Comparison of ENCODE assay signal across 1 cellular context in the genomic region with DNA sequence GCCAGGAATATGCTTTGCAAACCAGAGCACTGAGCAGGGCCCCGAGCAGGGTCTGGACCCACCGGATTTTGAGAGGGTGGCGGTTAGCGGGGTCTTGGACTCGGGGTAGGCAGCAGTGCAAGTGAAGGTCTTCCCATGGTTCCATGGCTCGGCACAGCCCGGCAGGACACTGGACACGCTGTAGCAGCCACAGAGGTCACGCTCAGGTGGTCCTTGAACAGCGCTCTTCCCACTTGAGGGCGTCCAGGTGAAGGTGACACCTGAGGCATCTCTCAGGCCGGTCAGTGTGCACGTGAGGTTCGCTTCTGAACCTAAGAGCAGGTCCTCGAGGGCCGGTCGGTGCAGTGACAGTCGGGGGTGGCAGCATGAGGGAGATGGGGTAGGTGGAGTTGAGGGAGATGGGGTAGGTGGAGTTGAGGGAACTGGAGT.
A peak's percentile ranks its signal among the peaks of the same experiment; 100 is the strongest.
TF ChIP-seq lines count a peak whose summit lies in the region.

No MANE protein-coding gene starts in this region.

TF ChIP-seq in GM12878, 131 proteins besides CTCF, POLR2A, EP300 and RAD21:
- TF ChIP-seq POU2F2 (IDR thresholded peaks at IDR 0.05; ENCODE audit: borderline replicate concordance, low read depth, low read length), result peak; percentile 2; the same call in 1 of the 3 replicates
- TF ChIP-seq, protein P1, sequence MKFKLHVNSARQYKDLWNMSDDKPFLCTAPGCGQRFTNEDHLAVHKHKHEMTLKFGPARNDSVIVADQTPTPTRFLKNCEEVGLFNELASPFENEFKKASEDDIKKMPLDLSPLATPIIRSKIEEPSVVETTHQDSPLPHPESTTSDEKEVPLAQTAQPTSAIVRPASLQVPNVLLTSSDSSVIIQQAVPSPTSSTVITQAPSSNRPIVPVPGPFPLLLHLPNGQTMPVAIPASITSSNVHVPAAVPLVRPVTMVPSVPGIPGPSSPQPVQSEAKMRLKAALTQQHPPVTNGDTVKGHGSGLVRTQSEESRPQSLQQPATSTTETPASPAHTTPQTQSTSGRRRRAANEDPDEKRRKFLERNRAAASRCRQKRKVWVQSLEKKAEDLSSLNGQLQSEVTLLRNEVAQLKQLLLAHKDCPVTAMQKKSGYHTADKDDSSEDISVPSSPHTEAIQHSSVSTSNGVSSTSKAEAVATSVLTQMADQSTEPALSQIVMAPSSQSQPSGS (IDR thresholded peaks at IDR 0.05; ENCODE audit: low read length), result peak; percentile 49; the same call in 1 of the 2 replicates
- peak; percentile 42; the same call in 1 of the 2 replicates for TF ChIP-seq SMAD5 (IDR thresholded peaks at IDR 0.05; ENCODE audit: low read depth)
